Comparison of ENCODE assay signal across 8 cellular contexts in the genomic region with DNA sequence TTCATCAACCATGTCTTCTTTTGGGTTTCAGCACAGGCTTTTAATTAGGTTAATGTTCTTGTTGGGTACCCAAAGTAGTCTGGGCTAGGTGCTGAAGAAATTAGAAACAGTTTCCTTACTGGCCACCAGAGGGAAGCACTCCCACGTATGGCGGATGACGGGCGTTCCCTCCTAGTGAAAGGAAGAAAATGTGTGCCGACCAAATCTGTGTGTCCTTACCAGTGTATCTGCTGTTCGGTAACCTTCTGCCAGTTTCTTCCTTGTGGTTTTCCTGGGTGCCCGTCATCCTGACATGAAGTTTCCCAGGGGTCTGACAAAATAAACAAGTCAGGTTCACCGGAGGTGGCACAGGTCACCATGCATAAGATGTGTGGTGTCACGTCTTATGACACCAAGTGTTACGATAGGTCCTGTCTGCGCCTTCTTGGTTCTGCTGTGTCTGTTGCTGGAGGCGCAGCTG. TPM values are rescaled to one million over a fixed set of nuclear protein-coding genes. Genes with fewer than 3 reads are reported as not detected.
DNase-seq lines count a peak whose midpoint lies in the region; ATAC-seq and TF ChIP-seq lines count a peak whose summit lies in the region.

No MANE protein-coding gene starts in this region.

- peak overlapping the region; percentile 29 for H3K4me3 ChIP-seq in coronary artery

- H3K36me3 Mint-ChIP-seq in activated CD4-positive, alpha-beta T cell treated with anti-CD3 and anti-CD28 coated beads, Interleukin-2, amount 10 ng/mL, durations not matched to agents 24 days and 14 days (ENCODE audit: low read depth) = peaks cover 33% of the 10 kb centered on the region

- H3K27ac Mint-ChIP-seq in activated CD4-positive, alpha-beta T cell treated with anti-CD3 and anti-CD28 coated beads, Interleukin-2, amount 10 ng/mL, durations not matched to agents 24 days and 14 days = no peak overlapping the region

- no peak overlapping the region for H3K4me3 Mint-ChIP-seq in activated CD4-positive, alpha-beta T cell treated with anti-CD3 and anti-CD28 coated beads, Interleukin-2, amount 10 ng/mL, durations not matched to agents 24 days and 14 days

- peaks cover 4% of the 10 kb centered on the region for H3K4me1 Mint-ChIP-seq in activated CD4-positive, alpha-beta T cell treated with anti-CD3 and anti-CD28 coated beads, Interleukin-2, amount 10 ng/mL, durations not matched to agents 24 days and 14 days

- no peaks in the 10 kb centered on the region for H3K27me3 Mint-ChIP-seq in activated CD4-positive, alpha-beta T cell treated with anti-CD3 and anti-CD28 coated beads, Interleukin-2, amount 10 ng/mL, durations not matched to agents 24 days and 14 days

- POLR2A ChIA-PET in HEK293T (lab: Yijun Ruan, JAX) = no interaction called here

- peak; percentile 81 for DNase-seq in D341Med (ENCODE audit: low spot score)
- DNase-seq in HEK293T (ENCODE audit: extremely low spot score) = peak; percentile 75
- peak; percentile 22 to 57 for DNase-seq in NCI-H524 (lab: John Stamatoyannopoulos, UW)
- DNase-seq in activated CD4-positive, alpha-beta T cell treated with anti-CD3 and anti-CD28 coated beads, Interleukin-2, amount 10 ng/mL, durations not matched to agents 24 days and 14 days = peak; percentile 85
- DNase-seq in coronary artery (ENCODE audit: low spot score) = no peak
- peak; percentile 71 to 80 for DNase-seq in lung microvascular endothelial cell (ENCODE audit: low read depth in 2 of 2)
- DNase-seq in stimulated activated CD8-positive, alpha-beta memory T cell treated with anti-CD3 and anti-CD28 coated beads, Interleukin-15, amount 100 ng/mL, for 48 hours (ENCODE audit: low read depth in 2 of 2) = peak; percentile 15 to 19

- no peak overlapping the region for H3K27ac ChIP-seq in coronary artery

- H3K9me3 Mint-ChIP-seq in activated CD4-positive, alpha-beta T cell treated with anti-CD3 and anti-CD28 coated beads, Interleukin-2, amount 10 ng/mL, durations not matched to agents 24 days and 14 days = no peaks in the 10 kb centered on the region

- CTCF ChIA-PET in HEK293T (lab: Yijun Ruan, JAX) = interaction anchor here (0.6 to 3.5 kb wide), 5 partner anchors 13 to 266 kb away, joined by 3 to 22 read pairs (median 4); no protein-coding TSS in a partner anchor

- ATAC-seq in HG02970 (IDR thresholded peaks at IDR 0.05; ENCODE audit: low FRiP score, unreplicated experiment) = no peak

- TF ChIP-seq CTCF in coronary artery (IDR thresholded peaks at IDR 0.05) = peak; percentile 55

- intact Hi-C loops in activated CD4-positive, alpha-beta T cell treated with anti-CD3 and anti-CD28 coated beads, Interleukin-2, amount 10 ng/mL, durations not matched to agents 24 days and 14 days (cut with micrococcal nuclease) = loop anchor here (1.0 to 5.0 kb wide), 2 partner anchors 58 to 281 kb away; no protein-coding TSS in a partner anchor

TF ChIP-seq in HEK293T, 16 proteins besides CTCF, POLR2A, EP300 and RAD21:
- TF ChIP-seq ELF4 (IDR thresholded peaks at IDR 0.05) = no peak
- no peak for TF ChIP-seq FOXM1 (IDR thresholded peaks at IDR 0.05; ENCODE audit: borderline replicate concordance)
- no peak for TF ChIP-seq SUZ12 (IDR thresholded peaks at IDR 0.05)
- no peak for TF ChIP-seq ZNF384 (IDR thresholded peaks at IDR 0.05)
- TF ChIP-seq BHLHE40 (IDR thresholded peaks at IDR 0.05; ENCODE audit: borderline replicate concordance) = no peak
- TF ChIP-seq L3MBTL2 (conservative IDR thresholded peaks at IDR 0.05) = no peak
- TF ChIP-seq FOXA1 (IDR thresholded peaks at IDR 0.05) = no peak
- TF ChIP-seq SP1 (IDR thresholded peaks at IDR 0.05) = no peak
- no peak for TF ChIP-seq CTBP1 (IDR thresholded peaks at IDR 0.05; ENCODE audit: borderline replicate concordance)
- TF ChIP-seq ARNT (IDR thresholded peaks at IDR 0.05) = no peak
- TF ChIP-seq, protein P1, sequence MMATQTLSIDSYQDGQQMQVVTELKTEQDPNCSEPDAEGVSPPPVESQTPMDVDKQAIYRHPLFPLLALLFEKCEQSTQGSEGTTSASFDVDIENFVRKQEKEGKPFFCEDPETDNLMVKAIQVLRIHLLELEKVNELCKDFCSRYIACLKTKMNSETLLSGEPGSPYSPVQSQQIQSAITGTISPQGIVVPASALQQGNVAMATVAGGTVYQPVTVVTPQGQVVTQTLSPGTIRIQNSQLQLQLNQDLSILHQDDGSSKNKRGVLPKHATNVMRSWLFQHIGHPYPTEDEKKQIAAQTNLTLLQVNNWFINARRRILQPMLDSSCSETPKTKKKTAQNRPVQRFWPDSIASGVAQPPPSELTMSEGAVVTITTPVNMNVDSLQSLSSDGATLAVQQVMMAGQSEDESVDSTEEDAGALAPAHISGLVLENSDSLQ (IDR thresholded peaks at IDR 0.05) = no peak
- TF ChIP-seq FOXK2 (IDR thresholded peaks at IDR 0.05) = no peak
- no peak for TF ChIP-seq HDGF (IDR thresholded peaks at IDR 0.05; ENCODE audit: borderline replicate concordance)
- no peak for TF ChIP-seq TARDBP (IDR thresholded peaks at IDR 0.05)

RNA-seq across cellular contexts. Expression of a gene that starts 6.0 kb away (rescaled TPM):
- not detected in 2 replicates for total RNA-seq in activated CD4-positive, alpha-beta T cell treated with anti-CD3 and anti-CD28 coated beads, Interleukin-2, amount 10 ng/mL, durations not matched to agents 24 days and 14 days
- not detected in 2 replicates for total RNA-seq in lung microvascular endothelial cell

RNA-seq across cellular contexts. Expression of a gene that starts 45.0 kb away (rescaled TPM):
- 11.7 and 12.9 TPM in 2 replicates for total RNA-seq in activated CD4-positive, alpha-beta T cell treated with anti-CD3 and anti-CD28 coated beads, Interleukin-2, amount 10 ng/mL, durations not matched to agents 24 days and 14 days
- 3.1 and 4.2 TPM in 2 replicates for total RNA-seq in lung microvascular endothelial cell
